27 cellular contexts compared by ENCODE assay signal in the genomic region with DNA sequence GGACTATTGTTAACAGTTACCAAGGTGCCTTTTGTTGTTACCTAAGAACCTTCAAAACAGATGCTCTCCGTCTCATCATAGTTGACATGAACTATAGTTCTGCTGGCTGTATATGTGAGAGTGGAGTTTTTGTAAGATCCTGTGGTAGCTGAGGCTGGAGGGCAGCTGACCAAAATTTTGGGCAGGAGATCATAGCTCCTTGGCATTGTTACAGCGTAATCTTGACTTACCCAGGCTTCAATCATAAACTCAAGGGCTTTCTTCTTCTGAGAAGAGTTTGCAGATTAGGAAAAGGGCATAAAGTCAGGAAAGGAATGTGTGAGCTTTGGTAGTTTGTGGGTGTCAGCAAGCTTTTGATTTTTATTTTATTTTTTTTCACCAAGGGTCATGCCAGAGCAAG.
"Had no signal": no experiment of that assay in that cellular context is flagged by ENCODE, and none has a peak within 500 bp of the region (broad histone marks: within the 10 kb centered on the region; RNA-seq: fewer than 3 reads in every experiment).

No MANE protein-coding gene starts in this region.

- FAIRE-seq: bronchial epithelial cell, TTC549 had no signal

- H3K27me3 Mint-ChIP-seq: activated B cell treated with CpG ODN at 0.5 μM for 24 hours; activated CD4-positive, alpha-beta T cell treated with anti-CD3 and anti-CD28 coated beads, Interleukin-2, amount 10 ng/mL, durations not matched to agents 24 days and 14 days; activated CD8-positive, alpha-beta memory T cell treated with anti-CD3 and anti-CD28 coated beads, Interleukin-2, amount 10 ng/mL, durations not matched to agents 7 days and 5 days; activated naive CD8-positive, alpha-beta T cell treated with anti-CD3 and anti-CD28 coated beads, Interleukin-2, amount 10 ng/mL, durations not matched to agents 7 days and 5 days; activated T-cell treated with anti-CD3 and anti-CD28 coated beads, Interleukin-2, amount 50 U/mL, for 24 hours; T-cell had no signal

- H3K27me3 ChIP-seq: adrenal gland, MG63, Peyer's patch had no signal

- H3K4me3 ChIP-seq: adrenal gland, MG63, Peyer's patch had no signal

- H3K4me1 ChIP-seq: Peyer's patch had no signal

- H3K9me3 Mint-ChIP-seq: activated B cell treated with CpG ODN at 0.5 μM for 24 hours; activated CD4-positive, alpha-beta T cell treated with anti-CD3 and anti-CD28 coated beads, Interleukin-2, amount 10 ng/mL, durations not matched to agents 24 days and 14 days; activated naive CD8-positive, alpha-beta T cell treated with anti-CD3 and anti-CD28 coated beads, Interleukin-2, amount 10 ng/mL, durations not matched to agents 7 days and 5 days; activated T-cell treated with anti-CD3 and anti-CD28 coated beads, Interleukin-2, amount 50 U/mL, for 24 hours; T-cell had no signal

- H3K27ac ChIP-seq: adrenal gland, Peyer's patch, RWPE1 had no signal

- H3K9me3 ChIP-seq: adrenal gland, MG63, Peyer's patch had no signal

- ATAC-seq: activated CD8-positive, alpha-beta memory T cell treated with anti-CD3 and anti-CD28 coated beads, Interleukin-2, amount 10 ng/mL, durations not matched to agents 7 days and 5 days; T-cell had no signal

- DNase-seq: activated B cell treated with CpG ODN at 0.5 μM for 24 hours; activated CD4-positive, alpha-beta T cell treated with anti-CD3 and anti-CD28 coated beads for 1 hour; activated CD4-positive, alpha-beta T cell treated with anti-CD3 and anti-CD28 coated beads, Interleukin-2, amount 10 ng/mL, durations not matched to agents 24 days and 14 days; activated CD4-positive, alpha-beta T cell treated with anti-CD3 and anti-CD28 coated beads, Interleukin-2, amount 50 U/mL, for 48 hours; activated CD8-positive, alpha-beta memory T cell treated with anti-CD3 and anti-CD28 coated beads, Interleukin-2, amount 10 ng/mL, durations not matched to agents 7 days and 5 days; activated naive CD4-positive, alpha-beta T cell treated with anti-CD3 and anti-CD28 coated beads, Interleukin-2, amount 50 U/mL, for 16 hours; activated naive CD8-positive, alpha-beta T cell treated with anti-CD3 and anti-CD28 coated beads, Interleukin-2, amount 10 ng/mL, durations not matched to agents 7 days and 5 days; activated T-cell treated with anti-CD3 and anti-CD28 coated beads, Interleukin-2, amount 50 U/mL, for 24 hours; adrenal gland; aorta; central memory CD4-positive, alpha-beta T cell; MV-4-11; NCI-H1105; NCI-H1436 treated with DMSO at 0.1 percent for 48 hours; NCI-H187; NCI-H2081 treated with DMSO at 0.1 percent for 48 hours; NCI-H446; NCI-H524; Peyer's patch; SHP77 treated with DMSO at 0.1 percent for 48 hours; T-cell; T-helper 2 cell; T1000 had no signal

- H3K4me3 Mint-ChIP-seq: activated B cell treated with CpG ODN at 0.5 μM for 24 hours; activated CD4-positive, alpha-beta T cell treated with anti-CD3 and anti-CD28 coated beads, Interleukin-2, amount 10 ng/mL, durations not matched to agents 24 days and 14 days; activated CD8-positive, alpha-beta memory T cell treated with anti-CD3 and anti-CD28 coated beads, Interleukin-2, amount 10 ng/mL, durations not matched to agents 7 days and 5 days; activated naive CD8-positive, alpha-beta T cell treated with anti-CD3 and anti-CD28 coated beads, Interleukin-2, amount 10 ng/mL, durations not matched to agents 7 days and 5 days; activated T-cell treated with anti-CD3 and anti-CD28 coated beads, Interleukin-2, amount 50 U/mL, for 24 hours; T-cell had no signal

- H3K36me3 ChIP-seq: adrenal gland, MG63, Peyer's patch had no signal

- H3K27ac Mint-ChIP-seq: activated B cell treated with CpG ODN at 0.5 μM for 24 hours; activated CD4-positive, alpha-beta T cell treated with anti-CD3 and anti-CD28 coated beads, Interleukin-2, amount 10 ng/mL, durations not matched to agents 24 days and 14 days; activated CD8-positive, alpha-beta memory T cell treated with anti-CD3 and anti-CD28 coated beads, Interleukin-2, amount 10 ng/mL, durations not matched to agents 7 days and 5 days; activated naive CD8-positive, alpha-beta T cell treated with anti-CD3 and anti-CD28 coated beads, Interleukin-2, amount 10 ng/mL, durations not matched to agents 7 days and 5 days; activated T-cell treated with anti-CD3 and anti-CD28 coated beads, Interleukin-2, amount 50 U/mL, for 24 hours; T-cell had no signal
